In genomic region chr2:39995005-39995732, GRCh38 we compare ENCODE assay signal across 22 cellular contexts.
"Had no signal": no experiment of that assay in that cellular context is flagged by ENCODE, and none has a peak within 500 bp of the region (broad histone marks: within the 10 kb centered on the region; RNA-seq: fewer than 3 reads in every experiment).

No MANE protein-coding gene starts in this region.

- H3K27ac Mint-ChIP-seq: activated CD4-positive, alpha-beta memory T cell treated with anti-CD3 and anti-CD28 coated beads, Interleukin-2, amount 10 ng/mL, durations not matched to agents 7 days and 5 days; brain; natural killer cell; stimulated activated naive B cell treated with anti-CD40 and anti-IgM and Interleukin-4, amounts not matched to agents 10 μg/mL and 1 μg/mL and 100 μg/mL, for 72 hours; T-cell had no signal

- H3K4me3 Mint-ChIP-seq: activated CD4-positive, alpha-beta memory T cell treated with anti-CD3 and anti-CD28 coated beads, Interleukin-2, amount 10 ng/mL, durations not matched to agents 7 days and 5 days; brain; central memory CD8-positive, alpha-beta T cell; natural killer cell; stimulated activated naive B cell treated with anti-CD40 and anti-IgM and Interleukin-4, amounts not matched to agents 10 μg/mL and 1 μg/mL and 100 μg/mL, for 72 hours; T-cell had no signal

- H3K27ac ChIP-seq: transverse colon had no signal

- H3K9me3 Mint-ChIP-seq: activated CD4-positive, alpha-beta memory T cell treated with anti-CD3 and anti-CD28 coated beads, Interleukin-2, amount 10 ng/mL, durations not matched to agents 7 days and 5 days; activated naive CD4-positive, alpha-beta T cell treated with anti-CD3 and anti-CD28 coated beads, Interleukin-2, amount 50 U/mL, for 72 hours; brain; stimulated activated naive B cell treated with anti-CD40 and anti-IgM and Interleukin-4, amounts not matched to agents 10 μg/mL and 1 μg/mL and 100 μg/mL, for 72 hours; T-cell had no signal

- H3K27me3 ChIP-seq: transverse colon had no signal

- DNase-seq: activated CD4-positive, alpha-beta memory T cell treated with anti-CD3 and anti-CD28 coated beads, Interleukin-2, amount 10 ng/mL, durations not matched to agents 7 days and 5 days; activated CD4-positive, CD25-positive, alpha-beta regulatory T cell treated with anti-CD3 and anti-CD28 coated beads, Interleukin-2, amount 50 U/mL, for 72 hours; activated effector memory CD4-positive, alpha-beta T cell treated with Interleukin-2 at 50 U/mL for 16 hours; amygdala; cortex of kidney; effector CD4-positive, alpha-beta T cell; foreskin fibroblast; glutamatergic neuron; hypothalamus; kidney glomerular epithelial cell; left ventricle myocardium superior; mesenchymal stem cell; natural killer cell; retina; stimulated activated CD4-positive, alpha-beta T cell treated with anti-CD3 and anti-CD28 coated beads, Interleukin-15, amount 100 ng/mL, for 24 hours; stimulated activated CD4-positive, alpha-beta T cell treated with anti-CD3 and anti-CD28 coated beads, Interleukin-4, amount 100 ng/mL, for 1 hour; stimulated activated naive B cell treated with anti-CD40 and anti-IgM and Interleukin-4, amounts not matched to agents 10 μg/mL and 1 μg/mL and 100 μg/mL, for 72 hours; T-cell; transverse colon had no signal

- H3K9me3 ChIP-seq: transverse colon had no signal

- ATAC-seq: left ventricle myocardium superior; natural killer cell; stimulated activated naive B cell treated with anti-CD40 and anti-IgM and Interleukin-4, amounts not matched to agents 10 μg/mL and 1 μg/mL and 100 μg/mL, for 72 hours; T-cell had no signal

- H3K4me3 ChIP-seq: transverse colon had no signal

- H3K36me3 Mint-ChIP-seq: brain; natural killer cell; stimulated activated naive B cell treated with anti-CD40 and anti-IgM and Interleukin-4, amounts not matched to agents 10 μg/mL and 1 μg/mL and 100 μg/mL, for 72 hours; T-cell had no signal

- H3K27me3 Mint-ChIP-seq: activated CD4-positive, alpha-beta memory T cell treated with anti-CD3 and anti-CD28 coated beads, Interleukin-2, amount 10 ng/mL, durations not matched to agents 7 days and 5 days; central memory CD8-positive, alpha-beta T cell; stimulated activated naive B cell treated with anti-CD40 and anti-IgM and Interleukin-4, amounts not matched to agents 10 μg/mL and 1 μg/mL and 100 μg/mL, for 72 hours; T-cell had no signal

- H3K4me1 ChIP-seq: transverse colon had no signal

- H3K4me1 Mint-ChIP-seq: brain; central memory CD8-positive, alpha-beta T cell; natural killer cell; stimulated activated naive B cell treated with anti-CD40 and anti-IgM and Interleukin-4, amounts not matched to agents 10 μg/mL and 1 μg/mL and 100 μg/mL, for 72 hours; T-cell had no signal

- H3K36me3 ChIP-seq: transverse colon had no signal
